Comparison of ENCODE assay signal across 8 cellular contexts in the genomic region with DNA sequence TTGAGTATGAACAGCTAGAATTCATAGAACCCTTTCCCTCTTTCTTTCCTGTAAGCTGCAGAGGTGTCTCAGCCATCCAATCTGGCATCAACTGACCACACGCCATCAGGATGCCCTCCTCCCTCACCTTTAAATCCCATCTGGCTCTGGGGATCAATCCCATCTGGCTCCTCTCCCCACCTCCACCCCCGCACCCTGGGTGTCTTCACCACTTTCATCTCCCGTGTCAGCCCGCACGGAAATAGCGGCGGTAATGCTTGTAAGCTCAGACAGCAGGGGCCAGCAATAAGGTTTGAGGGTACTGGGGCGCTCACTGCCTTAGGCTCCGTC. TPM values are rescaled to one million over a fixed set of nuclear protein-coding genes. Genes with fewer than 3 reads are reported as not detected.
DNase-seq lines count a peak whose midpoint lies in the region; ATAC-seq and TF ChIP-seq lines count a peak whose summit lies in the region.

No MANE protein-coding gene starts in this region.

- peak overlapping the region in 1 of 2 experiments; percentile 8 for H2BK12ac ChIP-seq in mesenchymal stem cell (ENCODE audit: low read length in 2 of 2)

- no peak overlapping the region for H2BK5ac ChIP-seq in mesenchymal stem cell (ENCODE audit: low read depth, low read length, poor library complexity, severe bottlenecking)

- H3K79me1 ChIP-seq in mesenchymal stem cell (replicated peaks; ENCODE audit: low read length, poor library complexity, severe bottlenecking) = peaks cover 4% of the 10 kb centered on the region

- no peak overlapping the region for H3K4ac ChIP-seq in mesenchymal stem cell (ENCODE audit: low read depth in 1 of 2, low read length in 2 of 2)

- H3K9me3 ChIP-seq in BLaER1 (no peaks in the 10 kb centered on the region), mesenchymal stem cell (ENCODE audit: control insufficient read depth, low read length) (no peaks in the 10 kb centered on the region)

- no peak for ATAC-seq in HG03095 (IDR thresholded peaks at IDR 0.05; ENCODE audit: unreplicated experiment)

- 25% methylated on average over 9 of the region's 9 CpGs for WGBS in mesenchymal stem cell

- H3K23ac ChIP-seq in mesenchymal stem cell (ENCODE audit: low read length in 2 of 2) = no peak overlapping the region

- 0 out of 2 replicates have a peak, but pooled peaks cover 5% of the 10 kb centered on the region for H4K20me1 ChIP-seq in BLaER1

- H2BK120ac ChIP-seq in mesenchymal stem cell (ENCODE audit: low read depth, low read length) = no peak overlapping the region

- no peak for DNase-seq in Jurkat, Clone E6-1 (ENCODE audit: low read depth, low spot score)
- DNase-seq in astrocyte of the spinal cord (ENCODE audit: low read depth, low spot score) (no peak), mesenchymal stem cell (no peak), AG08396 (ENCODE audit: low spot score) (no peak), LoVo (ENCODE audit: low spot score) (no peak)
- no peak for DNase-seq in activated CD4-positive, CD25-positive, alpha-beta regulatory T cell (lab: John Stamatoyannopoulos, UW)

- H3K4me2 ChIP-seq in BLaER1 (peak overlapping the region; percentile 98), mesenchymal stem cell (ENCODE audit: low read length, poor library complexity, severe bottlenecking) (peak overlapping the region; percentile 100)

- H3K18ac ChIP-seq in mesenchymal stem cell (ENCODE audit: low read depth in 1 of 2, low read length in 2 of 2) = no peak overlapping the region

- H2BK15ac ChIP-seq in mesenchymal stem cell (ENCODE audit: low read depth, poor library complexity, severe bottlenecking) = no peak overlapping the region

- in situ Hi-C loops in astrocyte of the spinal cord (cut with HindIII; ENCODE audit: low sequenced_read_pairs) = no loop called here

- H3K36me3 ChIP-seq in BLaER1 = peaks cover 14% of the 10 kb centered on the region; the same call in 1 of the 2 replicates
- H3K36me3 ChIP-seq in mesenchymal stem cell (ENCODE audit: control insufficient read depth in 1 of 2, insufficient read depth in 2 of 2, low read depth in 1 of 2, low read length in 2 of 2) = peaks cover 22 to 24% of the 10 kb centered on the region in 2 experiments

- H3K4me3 ChIP-seq in BLaER1 (peak overlapping the region; percentile 71), astrocyte of the spinal cord (ENCODE audit: low read depth, low read length) (peak overlapping the region; percentile 46), mesenchymal stem cell (ENCODE audit: insufficient read depth in 1 of 2, low read depth in 1 of 2, low read length in 2 of 2) (peak overlapping the region; percentile 64 to 85)
- H3K4me3 ChIP-seq in Jurkat, Clone E6-1 (ENCODE audit: low read length) = peak overlapping the region; percentile 53

- no peak overlapping the region for H2AFZ ChIP-seq in mesenchymal stem cell (ENCODE audit: low read depth, low read length)

- H3K27me3 ChIP-seq in BLaER1 (peaks cover 16% of the 10 kb centered on the region; the same call in 1 of the 2 replicates), mesenchymal stem cell (ENCODE audit: control insufficient read depth in 1 of 2, insufficient read depth in 1 of 2, low read length in 2 of 2) (peaks cover 0 to 16% of the 10 kb centered on the region in 2 experiments)

- peak overlapping the region; percentile 71 for H3K9ac ChIP-seq in BLaER1
- peak overlapping the region; percentile 70 for H3K9ac ChIP-seq in mesenchymal stem cell (ENCODE audit: low read length)

- H3K4me1 ChIP-seq in BLaER1 (peaks cover 78% of the 10 kb centered on the region), mesenchymal stem cell (ENCODE audit: control insufficient read depth, insufficient read depth, low read depth, low read length) (peaks cover 62% of the 10 kb centered on the region)

- no peak overlapping the region for H2AK5ac ChIP-seq in mesenchymal stem cell (ENCODE audit: low read length, severe bottlenecking)

- no peak for TF ChIP-seq CTCF in astrocyte of the spinal cord (IDR thresholded peaks at IDR 0.05; ENCODE audit: low read depth, low read length)

- H4K8ac ChIP-seq in mesenchymal stem cell (ENCODE audit: low read length) = no peak overlapping the region

- H3K27ac ChIP-seq in BLaER1 (peak overlapping the region; percentile 67; the same call in 1 of the 2 replicates), mesenchymal stem cell (ENCODE audit: low read length, poor library complexity, severe bottlenecking) (peak overlapping the region; percentile 38)

- H4K91ac ChIP-seq in mesenchymal stem cell (ENCODE audit: low read length) = no peak overlapping the region

- H3K14ac ChIP-seq in mesenchymal stem cell (ENCODE audit: low read length in 2 of 2) = no peak overlapping the region

RNA-seq across cellular contexts. Expression of a gene that starts 0.5 kb away (rescaled TPM):
- not detected for polyA plus RNA-seq in Jurkat, Clone E6-1 (2012; ENCODE audit: insufficient read depth, insufficient read length)
- polyA plus RNA-seq in mesenchymal stem cell (2013, experiment 1 of 2) = not detected
- polyA plus RNA-seq in mesenchymal stem cell (2013, experiment 2 of 2) = not detected

RNA-seq across cellular contexts. Expression of a gene that starts 1.2 kb away (rescaled TPM):
- polyA plus RNA-seq in Jurkat, Clone E6-1 (2012; ENCODE audit: insufficient read depth, insufficient read length) = 8.2 TPM
- 11.2 TPM for polyA plus RNA-seq in mesenchymal stem cell (2013, experiment 1 of 2)
- 9.3 TPM for polyA plus RNA-seq in mesenchymal stem cell (2013, experiment 2 of 2)

RNA-seq across cellular contexts. Expression of a gene that starts 7.3 kb away (rescaled TPM):
- 46.0 TPM for polyA plus RNA-seq in Jurkat, Clone E6-1 (2012; ENCODE audit: insufficient read depth, insufficient read length)
- polyA plus RNA-seq in mesenchymal stem cell (2013, experiment 1 of 2) = 17.1 TPM
- 15.8 TPM for polyA plus RNA-seq in mesenchymal stem cell (2013, experiment 2 of 2)

RNA-seq across cellular contexts. Expression of a gene that starts 7.3 kb away (rescaled TPM):
- 2.6 TPM for polyA plus RNA-seq in Jurkat, Clone E6-1 (2012; ENCODE audit: insufficient read depth, insufficient read length)
- polyA plus RNA-seq in mesenchymal stem cell (2013, experiment 1 of 2) = 5.2 TPM
- 5.2 TPM for polyA plus RNA-seq in mesenchymal stem cell (2013, experiment 2 of 2)

RNA-seq across cellular contexts. Expression of a gene that starts 22.9 kb away (rescaled TPM):
- 60.0 TPM for polyA plus RNA-seq in Jurkat, Clone E6-1 (2012; ENCODE audit: insufficient read depth, insufficient read length)
- 15.6 TPM for polyA plus RNA-seq in mesenchymal stem cell (2013, experiment 1 of 2)
- polyA plus RNA-seq in mesenchymal stem cell (2013, experiment 2 of 2) = 14.5 TPM
